In genomic region chr1:37692078-37692833, GRCh38 we compare ENCODE assay signal across 8 cellular contexts. TPM values are rescaled to one million over a fixed set of nuclear protein-coding genes. Genes with fewer than 3 reads are reported as not detected.
A peak's percentile ranks its signal among the peaks of the same experiment; 100 is the strongest.
DNase-seq lines count a peak whose midpoint lies in the region; ATAC-seq and TF ChIP-seq lines count a peak whose summit lies in the region.

Gene CDCA8 (plus strand): TSS chr1:37692516. CDS start chr1:37692691, 175 bp downstream.

- H3K4me1 Mint-ChIP-seq in T-helper 2 cell treated with Interferon-gamma antibody and Interleukin-4, amounts not matched to agents 5 μg/mL and 100 μg/mL, for 36 hours (ENCODE audit: low read depth): peaks cover 40% of the 10 kb centered on the region

- peak within 1 kb of the TSS; percentile 96 for H3K4me3 Mint-ChIP-seq in T-helper 2 cell treated with Interferon-gamma antibody and Interleukin-4, amounts not matched to agents 5 μg/mL and 100 μg/mL, for 36 hours

- peak; percentile 94 for DNase-seq in NCI-H1930 (lab: John Stamatoyannopoulos, UW)
- peak; percentile 98 for DNase-seq in T-helper 2 cell treated with Interferon-gamma antibody and Interleukin-4, amounts not matched to agents 5 μg/mL and 100 μg/mL, for 36 hours (ENCODE audit: low spot score)
- DNase-seq in ascending aorta (ENCODE audit: low spot score in 2 of 2): peak; percentile 93 to 99
- DNase-seq in right cardiac atrium: peak; percentile 98 to 99 (median 99)
- peak; percentile 98 for DNase-seq in putamen (ENCODE audit: low spot score)
- DNase-seq in aorta: peak; percentile 99

- H3K27ac Mint-ChIP-seq in T-helper 2 cell treated with Interferon-gamma antibody and Interleukin-4, amounts not matched to agents 5 μg/mL and 100 μg/mL, for 36 hours: peak within 1 kb of the TSS; percentile 92

- under 1% methylated on average over 54 of the region's 54 CpGs for WGBS in right cardiac atrium
- 0 to 1% methylated on average over 54 of the region's 54 CpGs for WGBS in aorta, 2 donors

- peaks cover 29% of the 10 kb centered on the region for H3K36me3 Mint-ChIP-seq in T-helper 2 cell treated with Interferon-gamma antibody and Interleukin-4, amounts not matched to agents 5 μg/mL and 100 μg/mL, for 36 hours (ENCODE audit: low read depth)

- H3K4me3 ChIP-seq in ascending aorta (peak within 1 kb of the TSS; percentile 72 to 80), right cardiac atrium (ENCODE audit: low read length) (peak within 1 kb of the TSS; percentile 74), aorta (ENCODE audit: low read length in 2 of 2) (peak within 1 kb of the TSS; percentile 55 to 57)

- H3K9me3 ChIP-seq in ascending aorta: no peaks in the 10 kb centered on the region
- no peaks in the 10 kb centered on the region for H3K9me3 ChIP-seq in right cardiac atrium (ENCODE audit: control insufficient read depth, low read length)
- no peaks in the 10 kb centered on the region for H3K9me3 ChIP-seq in aorta (ENCODE audit: control insufficient read depth, low read length)

- ATAC-seq in GM18505 (IDR thresholded peaks at IDR 0.05; ENCODE audit: unreplicated experiment) (peak; percentile 76), HG02973 (IDR thresholded peaks at IDR 0.05; ENCODE audit: unreplicated experiment) (peak; percentile 70), right cardiac atrium (peak; percentile 97), aorta (ENCODE audit: low FRiP score) (peak; percentile 97)

- H3K27ac ChIP-seq in ascending aorta (peak within 1 kb of the TSS; percentile 82 to 92), right cardiac atrium (ENCODE audit: low read length) (peak within 1 kb of the TSS; percentile 66), aorta (ENCODE audit: low read depth in 1 of 2, low read length in 2 of 2) (peak within 1 kb of the TSS in 1 of 2 donors; percentile 50)

- no peaks in the 10 kb centered on the region for H3K27me3 Mint-ChIP-seq in T-helper 2 cell treated with Interferon-gamma antibody and Interleukin-4, amounts not matched to agents 5 μg/mL and 100 μg/mL, for 36 hours (ENCODE audit: low read depth)

- TF ChIP-seq CTCF in ascending aorta (IDR thresholded peaks at IDR 0.05): peak; percentile 36 to 61 (median 54)

- H3K9me3 Mint-ChIP-seq in T-helper 2 cell treated with Interferon-gamma antibody and Interleukin-4, amounts not matched to agents 5 μg/mL and 100 μg/mL, for 36 hours: no peaks in the 10 kb centered on the region

- peaks cover 13 to 22% of the 10 kb centered on the region in 2 donors for H3K4me1 ChIP-seq in ascending aorta
- peaks cover 7% of the 10 kb centered on the region for H3K4me1 ChIP-seq in right cardiac atrium (ENCODE audit: control insufficient read depth, insufficient read depth, low read length)
- no peaks in the 10 kb centered on the region for H3K4me1 ChIP-seq in aorta (ENCODE audit: control insufficient read depth in 1 of 2, insufficient read depth in 2 of 2, low read length in 2 of 2)

- intact Hi-C loops in ascending aorta (cut with DNase I): loop anchor here (1.0 to 10.0 kb wide), 8 partner anchors 116 to 1607 kb away; partner anchors contain the start of genes ADPRS, DNALI1, FHL3 and MEAF6
- intact Hi-C loops in right cardiac atrium (cut with DNase I): no loop called here
- intact Hi-C loops in aorta (cut with DNase I): loop anchor here in 1 of 2 donors (5.0 kb wide), 2 partner anchors 95 to 115 kb away; partner anchors contain the start of genes C1orf122, GNL2 and YRDC

- H3K27me3 ChIP-seq in ascending aorta: no peaks in the 10 kb centered on the region
- no peaks in the 10 kb centered on the region for H3K27me3 ChIP-seq in right cardiac atrium (ENCODE audit: control insufficient read depth, insufficient read depth)
- no peaks in the 10 kb centered on the region for H3K27me3 ChIP-seq in aorta (ENCODE audit: control insufficient read depth in 1 of 2, insufficient read depth in 2 of 2, low read length in 1 of 2)

- TF ChIP-seq POLR2A in GM18505 (IDR thresholded peaks at IDR 0.05; ENCODE audit: borderline replicate concordance, extremely low read depth, insufficient read depth, insufficient read length): peak; percentile 85

- peaks cover 0 to 5% of the 10 kb centered on the region in 2 donors for H3K36me3 ChIP-seq in ascending aorta
- H3K36me3 ChIP-seq in aorta (ENCODE audit: control insufficient read depth in 1 of 2, insufficient read depth in 2 of 2, low read length in 1 of 2): no peaks in the 10 kb centered on the region

RNA-seq across cellular contexts. Expression of gene CDCA8, which starts in this region (rescaled TPM):
- total RNA-seq in ascending aorta (0.75 TPM), right cardiac atrium (1 to 10 TPM in 1 of 4 donors, under 1 TPM in 2, not detected in 1; 0.25 to 1.1 (median 0.68) TPM), aorta (1 to 10 TPM in 1 of 2 donors, under 1 TPM in 1; 0.71 to 1.2 TPM)
- polyA plus RNA-seq in right cardiac atrium (0.38 TPM), aorta (under 1 TPM; 0.56 to 0.88 TPM)

Comparison
In these comparisons a context has a peak if more than half of its experiments do, and no peak if none do; other contexts are left out.
1. Peak in DNase-seq, H3K4me3 ChIP-seq and H3K27ac ChIP-seq in ascending aorta; RNA of the gene not detected or under 1 TPM.